9 cellular contexts compared by ENCODE assay signal in genomic region chr20:50690979-50691584, GRCh38. TPM values are rescaled to one million over a fixed set of nuclear protein-coding genes. Genes with fewer than 3 reads are reported as not detected.
DNase-seq lines count a peak whose midpoint lies in the region; ATAC-seq, FAIRE-seq and TF ChIP-seq lines count a peak whose summit lies in the region.
"Had no signal": no experiment of that assay in that cellular context is flagged by ENCODE, and none has a peak within 500 bp of the region (broad histone marks: within the 10 kb centered on the region; RNA-seq: fewer than 3 reads in every experiment).

Gene RIPOR3 (minus strand): TSS chr20:50691542. CDS start chr20:50691128, 414 bp downstream.

- ATAC-seq in A549 (no peak; a peak in 2 of 6 replicates), Panc1 (peak; percentile 51), naive B cell (ENCODE audit: low read depth in 2 of 2) (no peak), HG03175 (IDR thresholded peaks at IDR 0.05; ENCODE audit: unreplicated experiment) (no peak), HG03571 (IDR thresholded peaks at IDR 0.05; ENCODE audit: unreplicated experiment) (no peak)

- no peaks in the 10 kb centered on the region for H3K36me3 Mint-ChIP-seq in naive B cell

- intact Hi-C loops in Panc1 (cut with micrococcal nuclease; ENCODE audit: unreplicated experiment): loop anchor here (2.0 kb wide), 1 partner anchor 38 kb away; no protein-coding TSS in a partner anchor
- intact Hi-C loops in esophagus muscularis mucosa (cut with DNase I): no loop called here

- no peaks in the 10 kb centered on the region for H3K36me3 ChIP-seq in Panc1 (ENCODE audit: control insufficient read depth, insufficient read depth, low read length)
- no peaks in the 10 kb centered on the region for H3K36me3 ChIP-seq in esophagus muscularis mucosa

- DNase-seq in A549 (ENCODE audit: low read depth in 1 of 2, low spot score in 1 of 2) (no peak), Panc1 (ENCODE audit: low read depth, low spot score) (no peak), esophagus muscularis mucosa (ENCODE audit: extremely low spot score) (no peak), naive B cell (no peak), RPMI8226 (no peak), cerebellum (ENCODE audit: low spot score) (no peak)
- DNase-seq: MV-4-11 had no signal

- H3K4me1 ChIP-seq in A549 (peaks cover 28% of the 10 kb centered on the region), Panc1 (ENCODE audit: control insufficient read depth, insufficient read depth, low read length) (peaks cover 75% of the 10 kb centered on the region), esophagus muscularis mucosa (peaks cover 8 to 44% (median 22%) of the 10 kb centered on the region in 4 donors)

- TF ChIP-seq EP300 in A549 (IDR thresholded peaks at IDR 0.05): no peak
- TF ChIP-seq EP300 in esophagus muscularis mucosa (IDR thresholded peaks at IDR 0.05): no peak

- POLR2A ChIA-PET in A549 (lab: Yijun Ruan, JAX) (no interaction called here), Panc1 (lab: Charles Lee) (interaction anchor here (0.6 to 1.7 kb wide), 8 partner anchors 11 to 42 kb away, joined by 3 to 6 read pairs (median 3); partner anchors contain the start of gene PARD6B)

- H3K27me3 ChIP-seq in Panc1 (ENCODE audit: control insufficient read depth, insufficient read depth, low read length): no peaks in the 10 kb centered on the region
- H3K27me3 ChIP-seq in esophagus muscularis mucosa: peaks cover 0 to 30% (median 5%) of the 10 kb centered on the region in 4 donors

- H3K9me3 ChIP-seq in A549 (no peaks in the 10 kb centered on the region), Panc1 (ENCODE audit: control insufficient read depth, insufficient read depth, low read depth, low read length) (no peaks in the 10 kb centered on the region), esophagus muscularis mucosa (no peaks in the 10 kb centered on the region)

- no peaks in the 10 kb centered on the region for H3K9me3 Mint-ChIP-seq in naive B cell

- no peak within 1 kb of the TSS for H3K27ac Mint-ChIP-seq in naive B cell

- peak within 1 kb of the TSS; percentile 65 for H3K4me2 ChIP-seq in A549

- no peak for TF ChIP-seq CTCF in A549 (IDR thresholded peaks at IDR 0.05)
- TF ChIP-seq CTCF in Panc1 (IDR thresholded peaks at IDR 0.05): no peak
- TF ChIP-seq CTCF in esophagus muscularis mucosa (IDR thresholded peaks at IDR 0.05): no peak

- H3K4me3 Mint-ChIP-seq in naive B cell: peak within 1 kb of the TSS in 6 of 8 donors; percentile 5 to 71 (median 44)

- peaks cover 6 to 18% (median 14%) of the 10 kb centered on the region in 3 donors for H3K4me1 Mint-ChIP-seq in naive B cell

- peaks cover 45 to 56% (median 53%) of the 10 kb centered on the region in 3 donors for H3K27me3 Mint-ChIP-seq in naive B cell

- BruUV-seq in Panc1 (replicated peaks; lab: Mats Ljungman, UMichigan): no TSS peak

- CTCF ChIA-PET in A549 (lab: Yijun Ruan, JAX) (interaction anchor here (0.6 to 1.8 kb wide), 5 partner anchors 11 to 104 kb away, joined by 3 to 6 read pairs (median 5); partner anchors contain the start of gene BCAS4), Panc1 (lab: Charles Lee) (interaction anchor here (0.6 to 1.1 kb wide), 5 partner anchors 22 to 1233 kb away, joined by 3 to 11 read pairs (median 3); partner anchors contain the start of gene PARD6B)

- TF ChIP-seq RAD21 in A549 (conservative IDR thresholded peaks at IDR 0.05 in 1 of 2, IDR thresholded peaks at IDR 0.05 in 1 of 2): no peak

- TF ChIP-seq POLR2A in A549 (IDR thresholded peaks at IDR 0.05; ENCODE audit: low read length): no peak
- no peak for TF ChIP-seq POLR2A in esophagus muscularis mucosa (IDR thresholded peaks at IDR 0.05; ENCODE audit: low read depth)

- WGBS in A549 (ENCODE audit: missing lambda C conversion rate): 91% methylated on average over 24 of the region's 32 CpGs
- WGBS in esophagus muscularis mucosa: no CpG with 5 or more reads among the region's 32 CpGs

- peak within 1 kb of the TSS; percentile 27 to 79; a peak in 4 of 6 replicates for H3K27ac ChIP-seq in A549
- peak within 1 kb of the TSS; percentile 99 for H3K27ac ChIP-seq in Panc1 (ENCODE audit: low read length)
- H3K27ac ChIP-seq in esophagus muscularis mucosa (replicated peaks in 1 of 4): peak within 1 kb of the TSS; percentile 71 to 78 (median 72)

- no peak for FAIRE-seq in A549 (lab: Jason Lieb, UNC)

- in situ Hi-C loops in Panc1 (cut with HindIII; ENCODE audit: low pct_unique_long_range_greater_than_20kb, low sequenced_read_pairs): no loop called here

- H3K4me3 ChIP-seq in A549: no peak within 1 kb of the TSS
- peak within 1 kb of the TSS; percentile 64 to 71 for H3K4me3 ChIP-seq in Panc1 (ENCODE audit: low read depth in 2 of 2, low read length in 2 of 2)
- H3K4me3 ChIP-seq in esophagus muscularis mucosa: peak within 1 kb of the TSS; percentile 52 to 62 (median 55)

TF ChIP-seq in A549, 52 proteins besides CTCF, POLR2A, EP300 and RAD21:
- TF ChIP-seq FOSL2 (IDR thresholded peaks at IDR 0.05): no peak
- no peak for TF ChIP-seq FOSL2 (CRISPR knock-in tag; IDR thresholded peaks at IDR 0.05)
- TF ChIP-seq BCL3 (IDR thresholded peaks at IDR 0.05): no peak
- no peak for TF ChIP-seq FOSB (CRISPR knock-in tag; IDR thresholded peaks at IDR 0.05)
- no peak for TF ChIP-seq JUN (IDR thresholded peaks at IDR 0.05)
- TF ChIP-seq ZC3H11A (IDR thresholded peaks at IDR 0.05): no peak
- TF ChIP-seq NPAS2 (CRISPR knock-in tag; IDR thresholded peaks at IDR 0.05; ENCODE audit: borderline replicate concordance): no peak
- no peak for TF ChIP-seq GATA3 (IDR thresholded peaks at IDR 0.05; ENCODE audit: borderline replicate concordance)
- no peak for TF ChIP-seq ZFP36 (IDR thresholded peaks at IDR 0.05; ENCODE audit: borderline replicate concordance, partially characterized antibody)
- TF ChIP-seq ZNF302 (CRISPR knock-in tag; IDR thresholded peaks at IDR 0.05): no peak
- TF ChIP-seq USF2 (IDR thresholded peaks at IDR 0.05): no peak
- TF ChIP-seq BHLHE40 (IDR thresholded peaks at IDR 0.05; ENCODE audit: low read depth, low read length): no peak
- TF ChIP-seq E2F6 (IDR thresholded peaks at IDR 0.05; ENCODE audit: borderline replicate concordance, low read depth): no peak
- no peak for TF ChIP-seq RCOR1 (IDR thresholded peaks at IDR 0.05; ENCODE audit: low read depth, low read length)
- TF ChIP-seq SREBF2 (IDR thresholded peaks at IDR 0.05): no peak
- no peak for TF ChIP-seq EHF (CRISPR knock-in tag; IDR thresholded peaks at IDR 0.05)
- no peak for TF ChIP-seq KDM1A (IDR thresholded peaks at IDR 0.05; ENCODE audit: low read depth)
- no peak for TF ChIP-seq HOXB13 (CRISPR knock-in tag; IDR thresholded peaks at IDR 0.05; ENCODE audit: low read depth)

RNA-seq across cellular contexts. Expression of gene RIPOR3, which starts in this region (rescaled TPM):
- polyA plus RNA-seq in A549 (2011; rRNA removed): 0.03 TPM in 1 of 2 replicates, not detected in the other
- polyA plus RNA-seq in A549 (2012; cell fraction: cytosol; rRNA removed): 0.03 and 0.07 TPM in 2 replicates
- 0.09 and 0.19 TPM in 2 replicates for polyA plus RNA-seq in A549 (2012; cell fraction: nucleus; rRNA removed)
- polyA plus RNA-seq in A549 (2017; fragmentation: RNase III; extraction: RNeasy Plus Mini Kit Qiagen cat#74134 plus additional on column Dnase treatment): 0.05 to 0.06 TPM in 2 of 3 replicates, not detected in the other
- polyA minus RNA-seq in A549 (2011; rRNA and poly(A)+ RNA removed): 0.05 TPM in 1 of 2 replicates, not detected in the other
- total RNA-seq in Panc1 (2021; ENCODE audit: unreplicated experiment): 92.5 TPM
- polyA plus RNA-seq in Panc1 (2012; ENCODE audit: insufficient read length): 97.9 TPM
- total RNA-seq in esophagus muscularis mucosa: 10 to 100 TPM in 3 of 4 donors, 1 to 10 TPM in 1; 6.1 to 25.7 (median 15.3) TPM
- polyA plus RNA-seq in naive B cell (ENCODE audit: low read depth in 6 of 6): 1 to 10 TPM in 5 of 6 donors, not detected in 1; 1.4 to 3.0 (median 2.1) TPM
- 2.7 TPM for total RNA-seq in cerebellum
